16 cellular contexts compared by ENCODE assay signal in genomic region chr7:88254721-88255120, GRCh38. TPM values are rescaled to one million over a fixed set of nuclear protein-coding genes. Genes with fewer than 3 reads are reported as not detected.
A peak's percentile ranks its signal among the peaks of the same experiment; 100 is the strongest.
DNase-seq lines count a peak whose midpoint lies in the region; ATAC-seq, FAIRE-seq and TF ChIP-seq lines count a peak whose summit lies in the region.
"Had no signal": no experiment of that assay in that cellular context is flagged by ENCODE, and none has a peak within 500 bp of the region (broad histone marks: within the 10 kb centered on the region; RNA-seq: fewer than 3 reads in every experiment).

No MANE protein-coding gene starts in this region.

- no peak for ATAC-seq in activated T-helper 17 cell treated with anti-CD3 and anti-CD28 coated beads, Interleukin-2, amount 50 U/mL, for 72 hours (replicated peaks)
- ATAC-seq in left ventricle myocardium superior, result no peak
- ATAC-seq: body of pancreas had no signal

- peaks cover 20% of the 10 kb centered on the region for H3K9me3 ChIP-seq in endodermal cell (ENCODE audit: control insufficient read depth, low read length)

- H3K4me3 ChIP-seq in fibroblast of mammary gland (ENCODE audit: control insufficient read depth, low read depth, low read length) (no peak overlapping the region), endodermal cell (ENCODE audit: low read length) (no peak overlapping the region)
- H3K4me3 ChIP-seq: body of pancreas had no signal

- no peak for TF ChIP-seq CTCF in fibroblast of mammary gland (conservative IDR thresholded peaks at IDR 0.05; ENCODE audit: control insufficient read depth, insufficient read depth, low read depth, low read length)
- TF ChIP-seq CTCF in endodermal cell (conservative IDR thresholded peaks at IDR 0.05), result no peak

- peaks cover 12% of the 10 kb centered on the region for H3K27me3 Mint-ChIP-seq in activated T-helper 17 cell treated with anti-CD3 and anti-CD28 coated beads, Interleukin-2, amount 50 U/mL, for 72 hours
- H3K27me3 Mint-ChIP-seq in endodermal cell (ENCODE audit: insufficient read depth), result no peaks in the 10 kb centered on the region

- H3K4me1 Mint-ChIP-seq in activated T-helper 17 cell treated with anti-CD3 and anti-CD28 coated beads, Interleukin-2, amount 50 U/mL, for 72 hours, result no peaks in the 10 kb centered on the region
- H3K4me1 Mint-ChIP-seq in endodermal cell, result no peaks in the 10 kb centered on the region
- H3K4me1 Mint-ChIP-seq: CD4-positive, CD25-positive, alpha-beta regulatory T cell; immature natural killer cell had no signal

- intact Hi-C loops in left ventricle myocardium superior (cut with micrococcal nuclease), result no loop called here

- H3K4me1 ChIP-seq in endodermal cell (ENCODE audit: control insufficient read depth, insufficient read depth, low read length), result no peaks in the 10 kb centered on the region
- H3K4me1 ChIP-seq: body of pancreas had no signal

- no peak overlapping the region for H3K9ac ChIP-seq in endodermal cell (ENCODE audit: extremely low read depth, low read length, poor library complexity, severe bottlenecking)
- H3K9ac ChIP-seq: KMS-11 had no signal

- H3K4me3 Mint-ChIP-seq in activated T-helper 17 cell treated with anti-CD3 and anti-CD28 coated beads, Interleukin-2, amount 50 U/mL, for 72 hours, result no peak overlapping the region
- H3K4me3 Mint-ChIP-seq in endodermal cell, result no peak overlapping the region
- H3K4me3 Mint-ChIP-seq: CD4-positive, CD25-positive, alpha-beta regulatory T cell; immature natural killer cell had no signal

- no peaks in the 10 kb centered on the region for H3K27me3 ChIP-seq in endodermal cell (ENCODE audit: control insufficient read depth, insufficient read depth, low read length, poor library complexity, severe bottlenecking)
- H3K27me3 ChIP-seq: body of pancreas had no signal

- H3K36me3 Mint-ChIP-seq in activated T-helper 17 cell treated with anti-CD3 and anti-CD28 coated beads, Interleukin-2, amount 50 U/mL, for 72 hours (ENCODE audit: low read depth), result no peaks in the 10 kb centered on the region
- H3K36me3 Mint-ChIP-seq in endodermal cell (ENCODE audit: low read depth), result no peaks in the 10 kb centered on the region
- H3K36me3 Mint-ChIP-seq: CD4-positive, CD25-positive, alpha-beta regulatory T cell had no signal

- peaks cover 12% of the 10 kb centered on the region for H3K9me3 Mint-ChIP-seq in activated T-helper 17 cell treated with anti-CD3 and anti-CD28 coated beads, Interleukin-2, amount 50 U/mL, for 72 hours
- peaks cover 24% of the 10 kb centered on the region for H3K9me3 Mint-ChIP-seq in endodermal cell

- no peaks in the 10 kb centered on the region for H3K36me3 ChIP-seq in endodermal cell (ENCODE audit: control insufficient read depth, insufficient read depth, low read length)
- H3K36me3 ChIP-seq: WERI-Rb-1 had no signal

- peak; percentile 51 for DNase-seq in H4 (ENCODE audit: low spot score)
- DNase-seq in RCC 7860 (ENCODE audit: low spot score), result peak; percentile 100
- DNase-seq in fibroblast of mammary gland (ENCODE audit: low read depth), result peak; percentile 75
- DNase-seq in stromal cell of bone marrow (ENCODE audit: low read depth), result peak; percentile 15
- DNase-seq in endodermal cell, result no peak
- no peak for DNase-seq in left ventricle myocardium superior
- DNase-seq: activated CD8-positive, alpha-beta memory T cell treated with anti-CD3 and anti-CD28 coated beads for 24 hours; body of pancreas; CD4-positive, CD25-positive, alpha-beta regulatory T cell; GF-D8; immature natural killer cell; posterior cingulate gyrus; stimulated activated CD4-positive, alpha-beta T cell treated with anti-CD3 and anti-CD28 coated beads, Interleukin-15, amount 100 ng/mL, for 24 hours; WERI-Rb-1 had no signal

- FAIRE-seq in RCC 7860 (lab: Jason Lieb, UNC), result peak; percentile 96

- no peak overlapping the region for H3K27ac ChIP-seq in endodermal cell (ENCODE audit: low read depth, low read length)
- H3K27ac ChIP-seq: body of pancreas, KMS-11, WERI-Rb-1 had no signal

- WGBS in endodermal cell (ENCODE audit: insufficient coverage in 1 of 2, insufficient read length in 1 of 2), 2 experiments, result 85 to 100% methylated on average over 2 of the region's 2 CpGs

- H3K27ac Mint-ChIP-seq in activated T-helper 17 cell treated with anti-CD3 and anti-CD28 coated beads, Interleukin-2, amount 50 U/mL, for 72 hours, result no peak overlapping the region
- no peak overlapping the region for H3K27ac Mint-ChIP-seq in endodermal cell
- H3K27ac Mint-ChIP-seq: CD4-positive, CD25-positive, alpha-beta regulatory T cell; immature natural killer cell had no signal

RNA-seq across cellular contexts. Expression of gene SRI, which starts 34.9 kb away (rescaled TPM):
- 307 and 321 TPM in 2 replicates for total RNA-seq in H4 (2014; rRNA removed; shearing (Covaris generic))
- 100 to 1,000 TPM; 133 to 223 TPM for total RNA-seq in activated T-helper 17 cell treated with anti-CD3 and anti-CD28 coated beads, Interleukin-2, amount 50 U/mL, for 72 hours
- 10 to 100 TPM; 89.9 to 94.7 TPM for total RNA-seq in endodermal cell
- polyA plus RNA-seq in endodermal cell (2013, experiment 1 of 2), result 156 TPM
- 129 TPM for polyA plus RNA-seq in endodermal cell (2013, experiment 2 of 2)
- 88.9 TPM for total RNA-seq in left ventricle myocardium superior

RNA-seq across cellular contexts. Expression of gene STEAP4, which starts 52.0 kb away (rescaled TPM):
- total RNA-seq in H4 (2014; rRNA removed; shearing (Covaris generic)), result 0.02 and 0.06 TPM in 2 replicates
- total RNA-seq in activated T-helper 17 cell treated with anti-CD3 and anti-CD28 coated beads, Interleukin-2, amount 50 U/mL, for 72 hours, result not detected
- total RNA-seq in endodermal cell (not detected), left ventricle myocardium superior (21.7 TPM)
- polyA plus RNA-seq in endodermal cell (2013, experiment 1 of 2), result not detected
- polyA plus RNA-seq in endodermal cell (2013, experiment 2 of 2), result not detected
- total RNA-seq: CD4-positive, CD25-positive, alpha-beta regulatory T cell had no signal
- polyA plus RNA-seq: CD4-positive, CD25-positive, alpha-beta regulatory T cell; immature natural killer cell had no signal

Comparison
In these comparisons a context has a peak if more than half of its experiments do, and no peak if none do; other contexts are left out.
1. DNase-seq: peak in H4 (single experiment), RCC 7860 (single experiment), fibroblast of mammary gland (single experiment) and stromal cell of bone marrow (single experiment); none in endodermal cell (single experiment) and left ventricle myocardium superior (single experiment).
2. RNA of gene STEAP4, which starts 52.0 kb away (total RNA-seq): 21.7 TPM in left ventricle myocardium superior (single experiment); 0.02 to 0.06 TPM in H4, not detected in activated T-helper 17 cell treated with anti-CD3 and anti-CD28 coated beads, Interleukin-2, amount 50 U/mL, for 72 hours and not detected in endodermal cell; every median in the first group is over 10 times any median in the second.